In the genomic region with DNA sequence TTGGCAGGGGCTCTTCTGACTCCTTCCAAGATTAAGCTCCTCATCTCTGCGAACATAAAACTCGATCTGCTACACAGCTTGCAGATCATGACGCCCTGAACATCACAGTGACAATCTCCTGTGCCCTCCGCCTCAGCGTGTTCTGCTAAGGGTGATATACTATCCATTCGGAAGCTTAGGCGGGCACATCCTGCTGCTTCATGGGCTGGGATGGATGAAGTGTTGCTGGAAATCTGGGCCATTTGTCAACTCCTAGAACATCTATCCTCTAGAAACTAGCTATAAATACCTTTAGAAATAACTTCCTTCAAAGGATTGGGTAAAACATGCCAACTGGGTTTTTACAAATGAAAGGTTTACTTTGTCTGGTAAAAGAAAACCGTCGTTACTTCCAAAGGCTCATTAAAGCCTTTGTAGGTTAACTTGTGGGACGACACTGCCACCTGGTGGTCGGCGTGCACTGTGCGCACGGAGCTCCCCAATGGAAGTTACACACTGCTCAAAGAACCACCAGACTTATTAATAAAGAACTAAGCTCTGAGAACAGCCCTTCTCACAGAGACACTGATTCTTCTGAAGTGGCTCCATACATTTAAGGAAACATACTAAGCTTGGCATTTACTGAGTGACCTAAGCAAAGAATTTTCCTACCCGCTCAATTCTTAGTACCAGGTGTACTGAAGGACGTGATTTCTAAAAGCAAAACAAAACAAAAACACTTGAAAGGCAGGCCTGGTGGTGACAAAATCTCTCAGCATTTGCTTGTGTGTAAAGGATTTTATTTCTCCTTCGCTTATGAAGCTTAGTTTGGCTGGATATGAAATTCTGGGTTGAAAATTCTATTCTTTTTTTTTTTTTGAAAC, we compare ENCODE assay signal across 9 cellular contexts. TPM values are rescaled to one million over a fixed set of nuclear protein-coding genes. Genes with fewer than 3 reads are reported as not detected.
A peak's percentile ranks its signal among the peaks of the same experiment; 100 is the strongest.
DNase-seq lines count a peak whose midpoint lies in the region; ATAC-seq and TF ChIP-seq lines count a peak whose summit lies in the region.
"Had no signal": no experiment of that assay in that cellular context is flagged by ENCODE, and none has a peak within 500 bp of the region (broad histone marks: within the 10 kb centered on the region; RNA-seq: fewer than 3 reads in every experiment).

No MANE protein-coding gene starts in this region.

- DNase-seq in Caco-2 (peak; percentile 84 to 91), HFF-Myc (ENCODE audit: extremely low read depth, low read depth) (peak; percentile 36), NCI-H748 (lab: John Stamatoyannopoulos, UW; ENCODE audit: unreplicated experiment) (peak; percentile 57), lower lobe of right lung (peak; percentile 89)
- DNase-seq in activated CD4-positive, alpha-beta memory T cell treated with anti-CD3 and anti-CD28 coated beads, Interleukin-2, amount 10 ng/mL, durations not matched to agents 7 days and 5 days = peak; percentile 89
- peak; percentile 78 to 93 (median 84) for DNase-seq in stimulated activated CD4-positive, alpha-beta T cell treated with anti-CD3 and anti-CD28 coated beads, TNF-alpha, amount 100 ng/mL, for 1 hour (ENCODE audit: low read depth in 3 of 3, low spot score in 1 of 3)

- H3K9me3 ChIP-seq in Caco-2 = no peaks in the 10 kb centered on the region
- H3K9me3 ChIP-seq in duodenal mucosa (ENCODE audit: control insufficient read depth in 1 of 2, low read length in 2 of 2) = no peaks in the 10 kb centered on the region
- no peaks in the 10 kb centered on the region for H3K9me3 ChIP-seq in lower lobe of right lung

- intact Hi-C loops in Caco-2 (cut with micrococcal nuclease; ENCODE audit: unreplicated experiment) (loop anchor here (1.0 to 5.0 kb wide), 6 partner anchors 95 to 306 kb away; no protein-coding TSS in a partner anchor), lower lobe of right lung (cut with DNase I) (loop anchor here (10.0 kb wide), 1 partner anchor 145 kb away; no protein-coding TSS in a partner anchor)

- no peaks in the 10 kb centered on the region for H3K27me3 Mint-ChIP-seq in Caco-2 (ENCODE audit: insufficient read depth, unreplicated experiment)
- no peaks in the 10 kb centered on the region for H3K27me3 Mint-ChIP-seq in activated CD4-positive, alpha-beta memory T cell treated with anti-CD3 and anti-CD28 coated beads, Interleukin-2, amount 10 ng/mL, durations not matched to agents 7 days and 5 days
- H3K27me3 Mint-ChIP-seq: dendritic cell treated with granulocyte-macrophage colony-stimulating factor and Interleukin-4, amounts not matched to agents 40 ng/mL and 50 ng/mL, for 4 days had no signal

- POLR2A ChIA-PET in Caco-2 (lab: Charles Lee) = interaction anchor here (0.6 to 1.0 kb wide), 3 partner anchors 65 to 250 kb away, joined by 3 read pairs; a partner anchor contains a TSS
- POLR2A ChIA-PET in activated CD4-positive, alpha-beta memory T cell treated with anti-CD3 and anti-CD28 coated beads, Interleukin-2, amount 10 ng/mL, durations not matched to agents 7 days and 5 days (lab: Charles Lee) = interaction anchor here (0.5 to 2.9 kb wide), 11 partner anchors 13 to 1551 kb away, joined by 3 to 15 read pairs (median 4); a partner anchor contains a TSS

- no peak overlapping the region for H3K27ac Mint-ChIP-seq in Caco-2 (ENCODE audit: unreplicated experiment)
- H3K27ac Mint-ChIP-seq in activated CD4-positive, alpha-beta memory T cell treated with anti-CD3 and anti-CD28 coated beads, Interleukin-2, amount 10 ng/mL, durations not matched to agents 7 days and 5 days = peak overlapping the region; percentile 34
- H3K27ac Mint-ChIP-seq: dendritic cell treated with granulocyte-macrophage colony-stimulating factor and Interleukin-4, amounts not matched to agents 40 ng/mL and 50 ng/mL, for 4 days had no signal

- no TSS peak for BruUV-seq in Caco-2 (replicated peaks; lab: Mats Ljungman, UMichigan)

- H3K4me1 ChIP-seq in Caco-2 (no peaks in the 10 kb centered on the region), duodenal mucosa (ENCODE audit: control insufficient read depth in 1 of 2, insufficient read depth in 2 of 2, low read length in 2 of 2) (peaks cover 28% of the 10 kb centered on the region in 2 donors), lower lobe of right lung (peaks cover 11% of the 10 kb centered on the region)

- CTCF ChIA-PET in Caco-2 (lab: Charles Lee) = interaction anchor here (0.6 to 2.4 kb wide), 43 partner anchors 9 to 822 kb away, joined by 3 to 45 read pairs (median 5); a partner anchor contains a TSS
- CTCF ChIA-PET in activated CD4-positive, alpha-beta memory T cell treated with anti-CD3 and anti-CD28 coated beads, Interleukin-2, amount 10 ng/mL, durations not matched to agents 7 days and 5 days (lab: Charles Lee) = interaction anchor here (0.6 to 3.3 kb wide), 67 partner anchors 9 to 877 kb away, joined by 3 to 62 read pairs (median 4); a partner anchor contains a TSS

- H3K4me3 ChIP-seq in Caco-2 (ENCODE audit: low read depth, low read length) = no peak overlapping the region
- H3K4me3 ChIP-seq in HFF-Myc (replicated peaks; ENCODE audit: low read depth, low read length) = no peak overlapping the region
- peak overlapping the region; percentile 48 to 53 for H3K4me3 ChIP-seq in duodenal mucosa (ENCODE audit: low read depth in 1 of 2, low read length in 2 of 2)
- H3K4me3 ChIP-seq in lower lobe of right lung = no peak overlapping the region

- H3K9me3 Mint-ChIP-seq in Caco-2 (ENCODE audit: unreplicated experiment) = no peaks in the 10 kb centered on the region
- no peaks in the 10 kb centered on the region for H3K9me3 Mint-ChIP-seq in activated CD4-positive, alpha-beta memory T cell treated with anti-CD3 and anti-CD28 coated beads, Interleukin-2, amount 10 ng/mL, durations not matched to agents 7 days and 5 days
- H3K9me3 Mint-ChIP-seq: dendritic cell treated with granulocyte-macrophage colony-stimulating factor and Interleukin-4, amounts not matched to agents 40 ng/mL and 50 ng/mL, for 4 days had no signal

- no peaks in the 10 kb centered on the region for H3K36me3 ChIP-seq in Caco-2 (ENCODE audit: control insufficient read depth, insufficient read depth, low read length)
- H3K36me3 ChIP-seq in duodenal mucosa (ENCODE audit: control insufficient read depth in 1 of 2, insufficient read depth in 2 of 2, low read length in 2 of 2) = peaks cover 0 to 4% of the 10 kb centered on the region in 2 donors
- H3K36me3 ChIP-seq in lower lobe of right lung = peaks cover 32% of the 10 kb centered on the region

- no peak overlapping the region for H3K27ac ChIP-seq in duodenal mucosa (ENCODE audit: low read depth, low read length)
- no peak overlapping the region for H3K27ac ChIP-seq in lower lobe of right lung

- peak overlapping the region; percentile 52 to 53 for H3K9ac ChIP-seq in duodenal mucosa (ENCODE audit: low read depth in 1 of 2, low read length in 2 of 2)

- H3K36me3 Mint-ChIP-seq in Caco-2 (ENCODE audit: insufficient read depth, unreplicated experiment) = no peaks in the 10 kb centered on the region
- H3K36me3 Mint-ChIP-seq in activated CD4-positive, alpha-beta memory T cell treated with anti-CD3 and anti-CD28 coated beads, Interleukin-2, amount 10 ng/mL, durations not matched to agents 7 days and 5 days (ENCODE audit: low read depth) = peaks cover 31% of the 10 kb centered on the region

- H3K4me1 Mint-ChIP-seq in Caco-2 (ENCODE audit: low read depth, unreplicated experiment) = no peaks in the 10 kb centered on the region
- peaks cover 4% of the 10 kb centered on the region for H3K4me1 Mint-ChIP-seq in activated CD4-positive, alpha-beta memory T cell treated with anti-CD3 and anti-CD28 coated beads, Interleukin-2, amount 10 ng/mL, durations not matched to agents 7 days and 5 days

- H3K4me3 Mint-ChIP-seq in Caco-2 (ENCODE audit: unreplicated experiment) = no peak overlapping the region
- H3K4me3 Mint-ChIP-seq in activated CD4-positive, alpha-beta memory T cell treated with anti-CD3 and anti-CD28 coated beads, Interleukin-2, amount 10 ng/mL, durations not matched to agents 7 days and 5 days = no peak overlapping the region
- H3K4me3 Mint-ChIP-seq: dendritic cell treated with granulocyte-macrophage colony-stimulating factor and Interleukin-4, amounts not matched to agents 40 ng/mL and 50 ng/mL, for 4 days had no signal

- H3K27me3 ChIP-seq in Caco-2 (replicated peaks; ENCODE audit: control insufficient read depth, insufficient read depth, low read length) (no peaks in the 10 kb centered on the region), duodenal mucosa (ENCODE audit: control insufficient read depth in 1 of 2, insufficient read depth in 2 of 2, low read length in 2 of 2) (no peaks in the 10 kb centered on the region), lower lobe of right lung (ENCODE audit: low read depth) (no peaks in the 10 kb centered on the region)

- TF ChIP-seq CTCF in Caco-2 (IDR thresholded peaks at IDR 0.05; ENCODE audit: insufficient read depth in 1 of 2, low read depth in 1 of 2, low read length in 1 of 2, severe bottlenecking in 1 of 2, unreplicated experiment in 1 of 2) = peak; percentile 98 to 99
- TF ChIP-seq CTCF in HFF-Myc (IDR thresholded peaks at IDR 0.05; ENCODE audit: low read depth, low read length, missing control alignments) = peak; percentile 97
- TF ChIP-seq CTCF in lower lobe of right lung (IDR thresholded peaks at IDR 0.05) = peak; percentile 99

- peak; percentile 77 to 90 for ATAC-seq in lower lobe of right lung
- no peak for ATAC-seq in HG02763 (IDR thresholded peaks at IDR 0.05; ENCODE audit: unreplicated experiment)

RNA-seq across cellular contexts. Expression of a gene that starts 21.5 kb away (rescaled TPM):
- total RNA-seq in Caco-2 (2022) (2.0 and 2.2 TPM in 2 replicates), lower lobe of right lung (7.0 TPM)
- total RNA-seq in activated CD4-positive, alpha-beta memory T cell treated with anti-CD3 and anti-CD28 coated beads, Interleukin-2, amount 10 ng/mL, durations not matched to agents 7 days and 5 days = 10 to 100 TPM; 20.8 to 23.6 TPM

Comparison
In these comparisons a context has a peak if more than half of its experiments do, and no peak if none do; other contexts are left out.
1. DNase-seq: peak in every context shown above with its lines; median percentile 89 in activated CD4-positive, alpha-beta memory T cell treated with anti-CD3 and anti-CD28 coated beads, Interleukin-2, amount 10 ng/mL, durations not matched to agents 7 days and 5 days; 89 in lower lobe of right lung; 88 in Caco-2; 84 in stimulated activated CD4-positive, alpha-beta T cell treated with anti-CD3 and anti-CD28 coated beads, TNF-alpha, amount 100 ng/mL, for 1 hour; 57 in NCI-H748; 36 in HFF-Myc.
2. H3K4me3 ChIP-seq: peak in duodenal mucosa (2 of 2); none in Caco-2 (single experiment), HFF-Myc (single experiment) and lower lobe of right lung (single experiment).
3. Peak in every context shown above with its lines, with median percentiles within 50 percentile points of each other: CTCF ChIP-seq.